Comparison of ENCODE assay signal across 16 cellular contexts in the genomic region with DNA sequence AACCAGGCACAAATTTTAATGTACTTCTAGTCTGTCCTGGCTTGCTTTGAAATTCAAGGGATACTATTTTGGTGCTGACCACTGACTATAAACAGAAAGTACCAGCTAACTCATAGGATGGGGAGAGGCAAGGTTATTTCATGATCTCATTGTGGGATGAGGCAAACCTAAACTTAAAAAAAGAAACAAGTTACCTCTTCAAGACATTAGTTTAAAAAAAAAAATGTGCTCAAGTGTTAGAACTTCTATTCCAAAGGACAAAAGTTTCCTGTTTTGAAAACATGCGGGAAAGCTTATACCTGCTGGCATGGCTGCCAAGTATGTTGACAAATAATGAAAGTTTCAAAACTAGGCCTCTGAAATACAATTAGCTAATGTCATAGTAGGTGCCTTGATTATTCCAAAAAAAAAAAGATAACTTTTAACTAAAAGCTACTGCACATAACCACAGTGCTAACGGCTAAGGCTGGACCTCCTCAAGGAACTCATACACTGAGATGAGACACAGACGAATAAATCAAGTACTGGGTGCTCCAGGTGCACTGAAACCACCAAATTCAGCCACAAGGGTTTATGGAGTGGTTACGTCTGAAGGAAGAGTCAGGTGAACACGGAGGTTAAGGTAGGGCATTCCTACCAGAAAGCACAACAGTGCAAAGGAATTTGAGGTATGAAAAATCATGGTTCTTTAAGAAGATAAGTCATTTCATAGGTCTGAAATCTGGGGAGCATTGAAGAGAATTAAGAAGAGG. TPM values are rescaled to one million over a fixed set of nuclear protein-coding genes. Genes with fewer than 3 reads are reported as not detected.
A peak's percentile ranks its signal among the peaks of the same experiment; 100 is the strongest.
DNase-seq lines count a peak whose midpoint lies in the region; ATAC-seq and TF ChIP-seq lines count a peak whose summit lies in the region.
"Had no signal": no experiment of that assay in that cellular context is flagged by ENCODE, and none has a peak within 500 bp of the region (broad histone marks: within the 10 kb centered on the region; RNA-seq: fewer than 3 reads in every experiment).

No MANE protein-coding gene starts in this region.

- H3K27ac ChIP-seq in CD4-positive, CD25-positive, alpha-beta regulatory T cell (ENCODE audit: insufficient read depth, low read length, poor library complexity, severe bottlenecking), result no peak overlapping the region
- no peak overlapping the region for H3K27ac ChIP-seq in HEK293 (ENCODE audit: extremely low read depth, low read depth, low read length)
- H3K27ac ChIP-seq: SJCRH30 had no signal

- H3K4me1 Mint-ChIP-seq in CD4-positive, CD25-positive, alpha-beta regulatory T cell, result peaks cover 41 to 76% (median 59%) of the 10 kb centered on the region in 4 donors
- H3K4me1 Mint-ChIP-seq in activated T-helper 17 cell treated with anti-CD3 and anti-CD28 coated beads, Interleukin-2, amount 50 U/mL, for 72 hours, result peaks cover 47% of the 10 kb centered on the region
- peaks cover 65% of the 10 kb centered on the region for H3K4me1 Mint-ChIP-seq in activated CD8-positive, alpha-beta T cell treated with anti-CD3 and anti-CD28 coated beads for 36 hours (ENCODE audit: low read depth)

- H3K36me3 ChIP-seq in CD4-positive, CD25-positive, alpha-beta regulatory T cell (ENCODE audit: control insufficient read depth, insufficient read depth, low read length), result no peaks in the 10 kb centered on the region
- H3K36me3 ChIP-seq in HEK293 (ENCODE audit: control insufficient read depth in 2 of 2, insufficient read depth in 1 of 2, low read length in 2 of 2), result no peaks in the 10 kb centered on the region
- H3K36me3 ChIP-seq: BE2C, SJCRH30 had no signal

- no peak for TF ChIP-seq CTCF in HEK293 (tag by site-specific recombination; IDR thresholded peaks at IDR 0.05)
- no peak for TF ChIP-seq CTCF in activated CD8-positive, alpha-beta T cell treated with anti-CD3 and anti-CD28 coated beads for 36 hours (IDR thresholded peaks at IDR 0.05)

- intact Hi-C loops in activated CD8-positive, alpha-beta T cell treated with anti-CD3 and anti-CD28 coated beads for 36 hours (cut with micrococcal nuclease), result no loop called here

- no peaks in the 10 kb centered on the region for H3K27me3 Mint-ChIP-seq in CD4-positive, CD25-positive, alpha-beta regulatory T cell
- no peaks in the 10 kb centered on the region for H3K27me3 Mint-ChIP-seq in activated T-helper 17 cell treated with anti-CD3 and anti-CD28 coated beads, Interleukin-2, amount 50 U/mL, for 72 hours
- no peaks in the 10 kb centered on the region for H3K27me3 Mint-ChIP-seq in activated CD8-positive, alpha-beta T cell treated with anti-CD3 and anti-CD28 coated beads for 36 hours
- H3K27me3 Mint-ChIP-seq: progenitor cell of endocrine pancreas had no signal

- peak overlapping the region in 2 of 4 donors; percentile 50 to 53 for H3K4me3 Mint-ChIP-seq in CD4-positive, CD25-positive, alpha-beta regulatory T cell
- H3K4me3 Mint-ChIP-seq in activated T-helper 17 cell treated with anti-CD3 and anti-CD28 coated beads, Interleukin-2, amount 50 U/mL, for 72 hours, result peak overlapping the region; percentile 26
- no peak overlapping the region for H3K4me3 Mint-ChIP-seq in activated CD8-positive, alpha-beta T cell treated with anti-CD3 and anti-CD28 coated beads for 36 hours
- H3K4me3 Mint-ChIP-seq: HFFc6 had no signal

- no peaks in the 10 kb centered on the region for H3K27me3 ChIP-seq in CD4-positive, CD25-positive, alpha-beta regulatory T cell (ENCODE audit: control insufficient read depth, insufficient read depth, low read length)
- H3K27me3 ChIP-seq: BE2C, SJCRH30 had no signal

- DNase-seq in CD4-positive, CD25-positive, alpha-beta regulatory T cell, result no peak
- DNase-seq in myocyte (ENCODE audit: low read depth) (peak; percentile 55), OCI-M2 (lab: John Stamatoyannopoulos, UW; ENCODE audit: unreplicated experiment) (no peak), cerebellar nuclear complex (lab: John Stamatoyannopoulos, UW) (no peak)
- no peak for DNase-seq in activated CD8-positive, alpha-beta T cell treated with anti-CD3 and anti-CD28 coated beads for 36 hours
- DNase-seq: BE2C; cortex of kidney; HFFc6; NCI-H1930; NCI-H774; stimulated activated CD4-positive, alpha-beta T cell treated with anti-CD3 and anti-CD28 coated beads, Interleukin-2, amount 100 ng/mL, for 24 hours had no signal

- CTCF ChIA-PET in HEK293 (lab: Yijun Ruan, JAX), result interaction anchor here (0.7 kb wide), 1 partner anchor 312 kb away, joined by 3 read pairs; no protein-coding TSS in a partner anchor
- CTCF ChIA-PET in activated CD8-positive, alpha-beta T cell treated with anti-CD3 and anti-CD28 coated beads for 36 hours (lab: Charles Lee), result interaction anchor here (0.8 to 1.4 kb wide), 4 partner anchors 37 to 258 kb away, joined by 3 to 4 read pairs (median 3); no protein-coding TSS in a partner anchor

- H3K27ac Mint-ChIP-seq in CD4-positive, CD25-positive, alpha-beta regulatory T cell, result peak overlapping the region in 2 of 3 donors; percentile 18 to 87
- H3K27ac Mint-ChIP-seq in activated T-helper 17 cell treated with anti-CD3 and anti-CD28 coated beads, Interleukin-2, amount 50 U/mL, for 72 hours, result peak overlapping the region; percentile 20
- H3K27ac Mint-ChIP-seq in activated CD8-positive, alpha-beta T cell treated with anti-CD3 and anti-CD28 coated beads for 36 hours, result no peak overlapping the region
- H3K27ac Mint-ChIP-seq: HFFc6, progenitor cell of endocrine pancreas had no signal

- no peak for ATAC-seq in CD4-positive, CD25-positive, alpha-beta regulatory T cell (ENCODE audit: low read depth in 2 of 2)
- ATAC-seq in activated T-helper 17 cell treated with anti-CD3 and anti-CD28 coated beads, Interleukin-2, amount 50 U/mL, for 72 hours (replicated peaks), result no peak
- ATAC-seq in HG03135 (IDR thresholded peaks at IDR 0.05; ENCODE audit: unreplicated experiment), result no peak
- no peak for ATAC-seq in activated CD8-positive, alpha-beta T cell treated with anti-CD3 and anti-CD28 coated beads for 36 hours

- H3K36me3 Mint-ChIP-seq in CD4-positive, CD25-positive, alpha-beta regulatory T cell, result peaks cover 3% of the 10 kb centered on the region
- no peaks in the 10 kb centered on the region for H3K36me3 Mint-ChIP-seq in activated T-helper 17 cell treated with anti-CD3 and anti-CD28 coated beads, Interleukin-2, amount 50 U/mL, for 72 hours (ENCODE audit: low read depth)
- peaks cover 1% of the 10 kb centered on the region for H3K36me3 Mint-ChIP-seq in activated CD8-positive, alpha-beta T cell treated with anti-CD3 and anti-CD28 coated beads for 36 hours (ENCODE audit: low read depth)

- no peaks in the 10 kb centered on the region for H3K9me3 ChIP-seq in CD4-positive, CD25-positive, alpha-beta regulatory T cell (ENCODE audit: control insufficient read depth in 2 of 2, low read length in 2 of 2)
- H3K9me3 ChIP-seq in HEK293 (ENCODE audit: control insufficient read depth, insufficient read depth, low read depth, low read length), result no peaks in the 10 kb centered on the region
- H3K9me3 ChIP-seq: BE2C, SJCRH30 had no signal

- no peak overlapping the region for H3K4me3 ChIP-seq in CD4-positive, CD25-positive, alpha-beta regulatory T cell (ENCODE audit: low read depth, low read length)
- no peak overlapping the region for H3K4me3 ChIP-seq in HEK293 (ENCODE audit: low read depth, low read length)
- H3K4me3 ChIP-seq: SJCRH30 had no signal

- POLR2A ChIA-PET in HEK293 (lab: Yijun Ruan, JAX), result no interaction called here
- POLR2A ChIA-PET in activated CD8-positive, alpha-beta T cell treated with anti-CD3 and anti-CD28 coated beads for 36 hours (lab: Charles Lee), result interaction anchor here (1.6 kb wide), 1 partner anchor 15 kb away, joined by 4 read pairs; no protein-coding TSS in a partner anchor

- H3K4me1 ChIP-seq in CD4-positive, CD25-positive, alpha-beta regulatory T cell (ENCODE audit: control insufficient read depth, insufficient read depth, low read length, poor library complexity, severe bottlenecking), result no peaks in the 10 kb centered on the region
- H3K4me1 ChIP-seq in HEK293 (ENCODE audit: control insufficient read depth, insufficient read depth, low read length), result no peaks in the 10 kb centered on the region; the same call in 1 of the 2 replicates
- H3K4me1 ChIP-seq: BE2C, SJCRH30 had no signal

- H3K9me3 Mint-ChIP-seq in CD4-positive, CD25-positive, alpha-beta regulatory T cell, result no peaks in the 10 kb centered on the region
- H3K9me3 Mint-ChIP-seq in activated T-helper 17 cell treated with anti-CD3 and anti-CD28 coated beads, Interleukin-2, amount 50 U/mL, for 72 hours, result no peaks in the 10 kb centered on the region
- peaks cover 1% of the 10 kb centered on the region for H3K9me3 Mint-ChIP-seq in activated CD8-positive, alpha-beta T cell treated with anti-CD3 and anti-CD28 coated beads for 36 hours
- H3K9me3 Mint-ChIP-seq: HFFc6 had no signal

TF ChIP-seq in HEK293, 187 proteins besides CTCF, POLR2A, EP300 and RAD21 (continues in another document):
- TF ChIP-seq ZNF585B (tag by site-specific recombination; IDR thresholded peaks at IDR 0.05), result no peak

RNA-seq across cellular contexts. Expression of gene TMEM131, which starts 38.1 kb away (rescaled TPM):
- 34.1 TPM for total RNA-seq in CD4-positive, CD25-positive, alpha-beta regulatory T cell
- 1 to 10 TPM; 6.7 to 8.4 (median 7.7) TPM for polyA plus RNA-seq in CD4-positive, CD25-positive, alpha-beta regulatory T cell
- 10 to 100 TPM; 32.0 to 36.4 TPM for total RNA-seq in activated T-helper 17 cell treated with anti-CD3 and anti-CD28 coated beads, Interleukin-2, amount 50 U/mL, for 72 hours
- 27.2 and 35.2 TPM in 2 replicates for total RNA-seq in myocyte
- 17.0 TPM for polyA plus RNA-seq in myocyte (2012)
- total RNA-seq in activated CD8-positive, alpha-beta T cell treated with anti-CD3 and anti-CD28 coated beads for 36 hours, result 10 to 100 TPM; 24.2 to 27.4 TPM
